ENCODE assay signal across 1 cellular context in the genomic region with DNA sequence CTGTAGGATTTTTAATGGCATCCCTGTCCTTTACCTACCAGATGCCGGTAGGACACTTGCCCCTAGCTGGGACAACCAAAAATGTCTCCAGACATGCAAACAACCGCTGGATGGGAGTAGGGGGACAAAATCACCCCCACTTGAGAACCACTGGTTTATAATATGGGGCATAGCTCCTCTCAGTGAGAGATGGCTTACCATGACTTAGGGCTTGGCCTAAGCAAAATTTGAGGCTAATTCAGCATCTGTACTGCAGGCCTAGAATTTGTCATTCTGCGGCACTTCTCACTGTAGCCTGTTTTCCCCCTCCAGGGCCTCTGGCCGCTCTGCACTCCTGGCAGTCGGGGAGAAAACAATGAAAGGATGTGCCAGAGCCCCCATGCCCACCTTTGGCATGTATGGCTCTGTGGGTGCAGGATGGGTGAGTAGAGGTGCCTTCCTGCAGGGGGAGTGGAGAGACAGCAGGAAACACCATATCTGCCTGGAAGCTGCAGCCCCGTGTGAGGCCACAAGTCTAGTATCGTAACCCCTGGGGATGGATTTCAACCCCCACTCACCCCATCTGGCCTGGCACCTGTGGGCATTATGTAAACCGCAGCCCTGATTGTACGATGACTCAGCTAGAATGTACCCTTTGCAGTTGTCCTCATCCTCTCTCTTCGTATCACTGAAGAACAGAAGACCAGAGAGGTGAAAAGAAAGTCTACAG.
TF ChIP-seq lines count a peak whose summit lies in the region.

No MANE protein-coding gene starts in this region.

TF ChIP-seq in GM23338, 12 proteins besides CTCF, POLR2A, EP300 and RAD21 (continued from another document):
- TF ChIP-seq, protein P1, sequence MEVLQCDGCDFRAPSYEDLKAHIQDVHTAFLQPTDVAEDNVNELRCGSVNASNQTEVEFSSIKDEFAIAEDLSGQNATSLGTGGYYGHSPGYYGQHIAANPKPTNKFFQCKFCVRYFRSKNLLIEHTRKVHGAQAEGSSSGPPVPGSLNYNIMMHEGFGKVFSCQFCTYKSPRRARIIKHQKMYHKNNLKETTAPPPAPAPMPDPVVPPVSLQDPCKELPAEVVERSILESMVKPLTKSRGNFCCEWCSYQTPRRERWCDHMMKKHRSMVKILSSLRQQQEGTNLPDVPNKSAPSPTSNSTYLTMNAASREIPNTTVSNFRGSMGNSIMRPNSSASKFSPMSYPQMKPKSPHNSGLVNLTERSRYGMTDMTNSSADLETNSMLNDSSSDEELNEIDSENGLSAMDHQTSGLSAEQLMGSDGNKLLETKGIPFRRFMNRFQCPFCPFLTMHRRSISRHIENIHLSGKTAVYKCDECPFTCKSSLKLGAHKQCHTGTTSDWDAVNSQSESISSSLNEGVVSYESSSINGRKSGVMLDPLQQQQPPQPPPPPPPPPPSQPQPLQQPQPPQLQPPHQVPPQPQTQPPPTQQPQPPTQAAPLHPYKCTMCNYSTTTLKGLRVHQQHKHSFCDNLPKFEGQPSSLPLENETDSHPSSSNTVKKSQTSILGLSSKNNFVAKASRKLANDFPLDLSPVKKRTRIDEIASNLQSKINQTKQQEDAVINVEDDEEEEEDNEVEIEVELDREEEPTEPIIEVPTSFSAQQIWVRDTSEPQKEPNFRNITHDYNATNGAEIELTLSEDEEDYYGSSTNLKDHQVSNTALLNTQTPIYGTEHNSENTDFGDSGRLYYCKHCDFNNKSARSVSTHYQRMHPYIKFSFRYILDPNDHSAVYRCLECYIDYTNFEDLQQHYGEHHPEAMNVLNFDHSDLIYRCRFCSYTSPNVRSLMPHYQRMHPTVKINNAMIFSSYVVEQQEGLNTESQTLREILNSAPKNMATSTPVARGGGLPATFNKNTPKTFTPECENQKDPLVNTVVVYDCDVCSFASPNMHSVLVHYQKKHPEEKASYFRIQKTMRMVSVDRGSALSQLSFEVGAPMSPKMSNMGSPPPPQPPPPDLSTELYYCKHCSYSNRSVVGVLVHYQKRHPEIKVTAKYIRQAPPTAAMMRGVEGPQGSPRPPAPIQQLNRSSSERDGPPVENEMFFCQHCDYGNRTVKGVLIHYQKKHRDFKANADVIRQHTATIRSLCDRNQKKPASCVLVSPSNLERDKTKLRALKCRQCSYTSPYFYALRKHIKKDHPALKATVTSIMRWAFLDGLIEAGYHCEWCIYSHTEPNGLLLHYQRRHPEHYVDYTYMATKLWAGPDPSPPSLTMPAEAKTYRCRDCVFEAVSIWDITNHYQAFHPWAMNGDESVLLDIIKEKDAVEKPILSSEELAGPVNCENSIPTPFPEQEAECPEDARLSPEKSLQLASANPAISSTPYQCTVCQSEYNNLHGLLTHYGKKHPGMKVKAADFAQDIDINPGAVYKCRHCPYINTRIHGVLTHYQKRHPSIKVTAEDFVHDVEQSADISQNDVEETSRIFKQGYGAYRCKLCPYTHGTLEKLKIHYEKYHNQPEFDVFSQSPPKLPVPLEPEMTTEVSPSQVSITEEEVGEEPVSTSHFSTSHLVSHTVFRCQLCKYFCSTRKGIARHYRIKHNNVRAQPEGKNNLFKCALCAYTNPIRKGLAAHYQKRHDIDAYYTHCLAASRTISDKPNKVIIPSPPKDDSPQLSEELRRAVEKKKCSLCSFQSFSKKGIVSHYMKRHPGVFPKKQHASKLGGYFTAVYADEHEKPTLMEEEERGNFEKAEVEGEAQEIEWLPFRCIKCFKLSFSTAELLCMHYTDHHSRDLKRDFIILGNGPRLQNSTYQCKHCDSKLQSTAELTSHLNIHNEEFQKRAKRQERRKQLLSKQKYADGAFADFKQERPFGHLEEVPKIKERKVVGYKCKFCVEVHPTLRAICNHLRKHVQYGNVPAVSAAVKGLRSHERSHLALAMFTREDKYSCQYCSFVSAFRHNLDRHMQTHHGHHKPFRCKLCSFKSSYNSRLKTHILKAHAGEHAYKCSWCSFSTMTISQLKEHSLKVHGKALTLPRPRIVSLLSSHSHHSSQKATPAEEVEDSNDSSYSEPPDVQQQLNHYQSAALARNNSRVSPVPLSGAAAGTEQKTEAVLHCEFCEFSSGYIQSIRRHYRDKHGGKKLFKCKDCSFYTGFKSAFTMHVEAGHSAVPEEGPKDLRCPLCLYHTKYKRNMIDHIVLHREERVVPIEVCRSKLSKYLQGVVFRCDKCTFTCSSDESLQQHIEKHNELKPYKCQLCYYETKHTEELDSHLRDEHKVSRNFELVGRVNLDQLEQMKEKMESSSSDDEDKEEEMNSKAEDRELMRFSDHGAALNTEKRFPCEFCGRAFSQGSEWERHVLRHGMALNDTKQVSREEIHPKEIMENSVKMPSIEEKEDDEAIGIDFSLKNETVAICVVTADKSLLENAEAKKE (CRISPR knock-in tag; IDR thresholded peaks at IDR 0.05), result no peak
